Comparison of ENCODE assay signal across 22 cellular contexts in the genomic region with DNA sequence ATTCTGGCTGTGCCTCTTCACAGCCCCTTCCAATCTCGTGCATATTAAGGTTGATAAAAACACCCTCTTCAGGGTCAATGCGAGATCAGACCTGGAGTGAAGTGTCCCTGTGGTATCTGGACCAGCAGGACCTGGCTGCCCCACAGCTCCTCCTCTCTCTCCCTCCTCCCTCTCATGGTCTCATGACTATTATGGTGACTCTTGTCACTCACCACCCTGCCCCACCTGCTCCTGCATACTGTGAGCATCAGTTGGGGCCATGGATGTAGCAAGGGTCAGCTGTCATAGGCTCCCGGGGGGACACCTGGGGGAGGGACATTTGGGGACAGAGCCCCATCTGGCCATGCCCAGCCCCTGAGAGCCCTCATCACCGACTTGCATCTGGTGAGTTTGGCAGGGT. TPM values are rescaled to one million over a fixed set of nuclear protein-coding genes. Genes with fewer than 3 reads are reported as not detected.
A peak's percentile ranks its signal among the peaks of the same experiment; 100 is the strongest.
DNase-seq lines count a peak whose midpoint lies in the region; ATAC-seq and TF ChIP-seq lines count a peak whose summit lies in the region.
"Had no signal": no experiment of that assay in that cellular context is flagged by ENCODE, and none has a peak within 500 bp of the region (broad histone marks: within the 10 kb centered on the region; RNA-seq: fewer than 3 reads in every experiment).

No MANE protein-coding gene starts in this region.

- WGBS in heart right ventricle, 2 donors = 60 to 64% methylated on average over 4 of the region's 4 CpGs

- no peaks in the 10 kb centered on the region for H3K9me3 ChIP-seq in heart right ventricle
- H3K9me3 ChIP-seq in right atrium auricular region = no peaks in the 10 kb centered on the region
- H3K9me3 ChIP-seq in mucosa of rectum (ENCODE audit: control insufficient read depth in 2 of 2, low read length in 2 of 2) = no peaks in the 10 kb centered on the region
- no peaks in the 10 kb centered on the region for H3K9me3 ChIP-seq in upper lobe of right lung
- H3K9me3 ChIP-seq in Karpas-422 (ENCODE audit: low read length) = peaks cover 8% of the 10 kb centered on the region
- H3K9me3 ChIP-seq: body of pancreas, pancreas, testis had no signal

- H3K9ac ChIP-seq in mucosa of rectum (ENCODE audit: low read depth in 1 of 2, low read length in 2 of 2) (no peak overlapping the region), Karpas-422 (ENCODE audit: low read length) (no peak overlapping the region)
- H3K9ac ChIP-seq: KMS-11 had no signal

- intact Hi-C loops in heart right ventricle (cut with DNase I) (no loop called here), upper lobe of right lung (cut with DNase I) (no loop called here)

- CTCF ChIA-PET in RWPE1 (lab: Yijun Ruan, JAX) = interaction anchor here (0.7 to 1.0 kb wide), 2 partner anchors 12 to 22 kb away, joined by 3 to 4 read pairs; no protein-coding TSS in a partner anchor

- H2AFZ ChIP-seq in Karpas-422 (ENCODE audit: low read length) = no peak overlapping the region

- POLR2A ChIA-PET in RWPE1 (lab: Yijun Ruan, JAX; ENCODE audit: low non-redundant PET) = no interaction called here

- H3K9me2 ChIP-seq in Karpas-422 (replicated peaks; ENCODE audit: insufficient read depth, low read length) = no peaks in the 10 kb centered on the region

- no peak overlapping the region for H3K4me3 ChIP-seq in heart right ventricle
- no peak overlapping the region for H3K4me3 ChIP-seq in right atrium auricular region
- H3K4me3 ChIP-seq in mucosa of rectum (ENCODE audit: low read length in 2 of 2) = no peak overlapping the region
- no peak overlapping the region for H3K4me3 ChIP-seq in upper lobe of right lung
- H3K4me3 ChIP-seq in Karpas-422 (ENCODE audit: low read length) = no peak overlapping the region
- H3K4me3 ChIP-seq: body of pancreas, pancreas, SK-N-MC, testis had no signal

- H4K20me1 ChIP-seq in Karpas-422 (ENCODE audit: insufficient read depth, low read depth, low read length) = no peaks in the 10 kb centered on the region

- H3K4me1 ChIP-seq in heart right ventricle (peaks cover 5 to 67% (median 55%) of the 10 kb centered on the region in 9 donors), right atrium auricular region (peaks cover 0 to 42% of the 10 kb centered on the region in 2 donors), mucosa of rectum (ENCODE audit: control insufficient read depth in 2 of 2, insufficient read depth in 2 of 2, low read length in 2 of 2) (peaks cover 14 to 17% of the 10 kb centered on the region in 2 donors), upper lobe of right lung (peaks cover 64% of the 10 kb centered on the region), foreskin keratinocyte (peaks cover 6% of the 10 kb centered on the region), Karpas-422 (ENCODE audit: low read length) (no peaks in the 10 kb centered on the region)

- H3K27me3 ChIP-seq in heart right ventricle = no peaks in the 10 kb centered on the region
- no peaks in the 10 kb centered on the region for H3K27me3 ChIP-seq in right atrium auricular region
- H3K27me3 ChIP-seq in mucosa of rectum (ENCODE audit: control insufficient read depth in 2 of 2, insufficient read depth in 2 of 2, low read length in 2 of 2) = no peaks in the 10 kb centered on the region
- no peaks in the 10 kb centered on the region for H3K27me3 ChIP-seq in upper lobe of right lung
- no peaks in the 10 kb centered on the region for H3K27me3 ChIP-seq in foreskin keratinocyte
- no peaks in the 10 kb centered on the region for H3K27me3 ChIP-seq in Karpas-422 (ENCODE audit: low read length)
- H3K27me3 ChIP-seq: body of pancreas, pancreas, testis had no signal

- H3K79me2 ChIP-seq in Karpas-422 (ENCODE audit: low read length) = no peaks in the 10 kb centered on the region

- no peak for ATAC-seq in heart right ventricle
- peak; percentile 31 for ATAC-seq in upper lobe of right lung
- no peak for ATAC-seq in foreskin keratinocyte
- ATAC-seq: activated naive CD4-positive, alpha-beta T cell treated with anti-CD3 and anti-CD28 coated beads, Interleukin-2, amount 50 U/mL, for 72 hours; activated T-cell treated with anti-CD3 and anti-CD28 coated beads, Interleukin-2, amount 50 U/mL, for 72 hours; body of pancreas had no signal

- TF ChIP-seq CTCF in heart right ventricle (IDR thresholded peaks at IDR 0.05) (no peak), right atrium auricular region (IDR thresholded peaks at IDR 0.05) (no peak), RWPE1 (conservative IDR thresholded peaks at IDR 0.05; ENCODE audit: low read depth) (no peak), upper lobe of right lung (IDR thresholded peaks at IDR 0.05) (no peak), foreskin keratinocyte (conservative IDR thresholded peaks at IDR 0.05) (no peak)

- H3K27ac ChIP-seq in heart right ventricle (peak overlapping the region in 7 of 10 donors; percentile 7 to 74 (median 40)), right atrium auricular region (no peak overlapping the region), RWPE1 (peak overlapping the region; percentile 31), mucosa of rectum (ENCODE audit: low read depth in 2 of 2, low read length in 2 of 2) (peak overlapping the region; percentile 49 to 56), upper lobe of right lung (peak overlapping the region; percentile 56), foreskin keratinocyte (no peak overlapping the region), Karpas-422 (ENCODE audit: low read length) (no peak overlapping the region)
- H3K27ac ChIP-seq: KMS-11, pancreas, SK-N-MC, testis had no signal

- DNase-seq in heart right ventricle (no peak), right atrium auricular region (ENCODE audit: low spot score) (no peak), RWPE1 (ENCODE audit: low spot score) (no peak), upper lobe of right lung (no peak), RKO (ENCODE audit: low spot score) (no peak), foreskin keratinocyte (no peak), Karpas-422 (no peak)
- DNase-seq: activated B cell treated with CpG ODN at 0.5 μM for 24 hours; activated CD4-positive, alpha-beta memory T cell treated with anti-CD3 and anti-CD28 coated beads, Interleukin-2, amount 10 ng/mL, durations not matched to agents 7 days and 5 days; activated T-cell treated with anti-CD3 and anti-CD28 coated beads, Interleukin-2, amount 50 U/mL, for 72 hours; DMS79; endodermal cell; NCI-H2029 treated with DMSO at 0.1 percent for 48 hours; NK-92 treated with Interleukin-12 subunit alpha and Interleukin-12 subunit beta, amount 100 ng/mL, for 24 hours; T1000; testis had no signal

- H3K4me2 ChIP-seq in Karpas-422 (ENCODE audit: low read depth, low read length, poor library complexity, severe bottlenecking) = no peak overlapping the region
- H3K4me2 ChIP-seq: KMS-11 had no signal

- H3K36me3 ChIP-seq in heart right ventricle = peaks cover 0 to 4% (median 0%) of the 10 kb centered on the region in 9 donors
- H3K36me3 ChIP-seq in right atrium auricular region = no peaks in the 10 kb centered on the region
- peaks cover 3 to 8% of the 10 kb centered on the region in 2 donors for H3K36me3 ChIP-seq in mucosa of rectum (ENCODE audit: control insufficient read depth in 2 of 2, insufficient read depth in 2 of 2, low read length in 2 of 2)
- H3K36me3 ChIP-seq in upper lobe of right lung = peaks cover 6% of the 10 kb centered on the region
- no peaks in the 10 kb centered on the region for H3K36me3 ChIP-seq in Karpas-422 (ENCODE audit: insufficient read depth, low read length)
- H3K36me3 ChIP-seq: pancreas had no signal

RNA-seq across cellular contexts. Expression of gene ODC1, which starts 50.2 kb away (rescaled TPM):
- total RNA-seq in heart right ventricle (10 to 100 TPM; 25.4 to 92.8 (median 56.0) TPM), right atrium auricular region (10 to 100 TPM; 41.3 to 73.9 TPM), upper lobe of right lung (50.9 TPM), foreskin keratinocyte (207 and 211 TPM in 2 replicates)
- polyA plus RNA-seq in heart right ventricle (10 to 100 TPM in 1 of 2 donors, 1 to 10 TPM in 1; 4.1 to 81.9 TPM), foreskin keratinocyte (171 and 184 TPM in 2 replicates)
- total RNA-seq in Karpas-422 (2014; rRNA removed; shearing (Covaris generic); ENCODE audit: low replicate concordance) = 247 and 289 TPM in 2 replicates

Comparison
In these comparisons a context has a peak if more than half of its experiments do, and no peak if none do; other contexts are left out.
1. H3K27ac ChIP-seq: peak in heart right ventricle (7 of 10), RWPE1 (single experiment), mucosa of rectum (2 of 2) and upper lobe of right lung (single experiment); none in right atrium auricular region (0 of 2), foreskin keratinocyte (single experiment) and Karpas-422 (single experiment).